Comparison of ENCODE assay signal across 31 cellular contexts in genomic region chr20:52892023-52892422, GRCh38.
"Had no signal": no experiment of that assay in that cellular context is flagged by ENCODE, and none has a peak within 500 bp of the region (broad histone marks: within the 10 kb centered on the region; RNA-seq: fewer than 3 reads in every experiment).

No MANE protein-coding gene starts in this region.

- FAIRE-seq: astrocyte, bronchial epithelial cell had no signal

- ATAC-seq: activated naive CD4-positive, alpha-beta T cell treated with anti-CD3 and anti-CD28 coated beads, Interleukin-2, amount 50 U/mL, for 72 hours; activated naive CD8-positive, alpha-beta T cell treated with anti-CD3 and anti-CD28 coated beads, Interleukin-2, amount 50 U/mL, for 24 hours; activated T-cell treated with anti-CD3 and anti-CD28 coated beads, Interleukin-2, amount 50 U/mL, for 4 hours; activated T-cell treated with anti-CD3 and anti-CD28 coated beads, Interleukin-2, amount 50 U/mL, for 72 hours; activated T-helper 17 cell treated with anti-CD3 and anti-CD28 coated beads, Interleukin-2, amount 50 U/mL, for 72 hours; body of pancreas had no signal

- DNase-seq: activated effector memory CD4-positive, alpha-beta T cell treated with anti-CD3 and anti-CD28 coated beads, Interleukin-2, amount 50 U/mL, for 16 hours; activated effector memory CD4-positive, alpha-beta T cell treated with Interleukin-2 at 50 U/mL for 16 hours; activated gamma-delta T cell; activated gamma-delta T cell treated with Interleukin-2 at 50 U/mL for 16 hours; activated naive CD4-positive, alpha-beta T cell; activated naive CD4-positive, alpha-beta T cell treated with anti-CD3 and anti-CD28 coated beads for 36 hours; activated naive CD4-positive, alpha-beta T cell treated with anti-CD3 and anti-CD28 coated beads, Interleukin-2, amount 10 ng/mL, durations not matched to agents 7 days and 5 days; activated naive CD4-positive, alpha-beta T cell treated with anti-CD3 and anti-CD28 coated beads, Interleukin-2, amount 50 U/mL, for 16 hours; activated naive CD4-positive, alpha-beta T cell treated with Interleukin-2 at 50 U/mL for 16 hours; activated naive CD8-positive, alpha-beta T cell treated with anti-CD3 and anti-CD28 coated beads for 36 hours; activated naive CD8-positive, alpha-beta T cell treated with anti-CD3 and anti-CD28 coated beads, Interleukin-2, amount 10 ng/mL, durations not matched to agents 7 days and 5 days; activated naive CD8-positive, alpha-beta T cell treated with anti-CD3 and anti-CD28 coated beads, Interleukin-2, amount 50 U/mL, for 24 hours; activated T-cell treated with anti-CD3 and anti-CD28 coated beads, Interleukin-2, amount 50 U/mL, for 1 hour; activated T-cell treated with anti-CD3 and anti-CD28 coated beads, Interleukin-2, amount 50 U/mL, for 24 hours; activated T-cell treated with anti-CD3 and anti-CD28 coated beads, Interleukin-2, amount 50 U/mL, for 4 hours; activated T-cell treated with anti-CD3 and anti-CD28 coated beads, Interleukin-2, amount 50 U/mL, for 48 hours; activated T-cell treated with anti-CD3 and anti-CD28 coated beads, Interleukin-2, amount 50 U/mL, for 72 hours; adrenal gland; amniotic stem cell; amygdala; anterior cingulate cortex; aorta; body of pancreas; brain microvascular endothelial cell; caudate nucleus; central memory CD4-positive, alpha-beta T cell; cerebellar nuclear complex had no signal
